Comparison of ENCODE assay signal across 10 cellular contexts in the genomic region with DNA sequence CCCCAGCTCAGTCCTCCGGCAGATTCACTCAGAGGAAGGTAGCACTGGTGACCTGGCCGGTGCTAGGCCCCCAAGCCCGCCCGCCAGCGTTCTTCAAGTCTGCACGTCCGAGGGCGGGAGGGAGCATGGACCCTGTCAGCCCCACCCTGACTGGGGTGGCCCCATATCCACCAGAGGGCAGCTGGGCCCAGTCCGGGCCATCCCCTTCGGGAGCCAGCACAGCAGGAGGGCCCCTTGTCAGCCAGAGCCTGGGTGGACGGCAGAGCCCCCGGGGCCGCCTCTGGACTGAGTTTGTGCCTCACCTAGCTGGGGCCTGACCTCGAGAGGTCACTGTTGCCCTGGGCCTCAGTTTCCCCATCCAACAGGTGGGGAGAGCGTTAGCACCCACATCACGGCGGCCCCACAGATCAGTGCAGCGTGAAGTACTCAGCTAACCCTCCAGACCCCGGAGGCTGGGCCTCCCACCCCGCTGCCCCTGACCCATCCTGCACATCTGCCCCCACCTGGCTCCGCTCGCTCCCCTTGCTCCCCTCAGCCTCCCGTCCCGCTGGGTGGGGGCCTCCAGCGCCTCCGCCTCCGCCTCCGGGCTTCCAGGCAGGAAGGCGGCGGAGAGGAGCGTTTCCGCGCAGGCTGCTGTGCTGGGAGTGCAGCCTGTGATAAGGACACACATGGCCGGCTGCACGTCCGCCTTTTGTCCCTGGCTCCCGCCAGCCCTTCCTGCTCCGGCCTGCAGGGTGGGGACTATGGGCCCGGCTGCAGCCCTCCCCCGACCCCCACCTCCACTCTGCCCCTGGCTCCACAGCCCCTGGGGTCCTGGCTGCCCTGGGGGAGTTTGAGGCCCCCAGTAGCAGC. TPM values are rescaled to one million over a fixed set of nuclear protein-coding genes. Genes with fewer than 3 reads are reported as not detected.
A peak's percentile ranks its signal among the peaks of the same experiment; 100 is the strongest.
DNase-seq lines count a peak whose midpoint lies in the region; ATAC-seq and TF ChIP-seq lines count a peak whose summit lies in the region.
"Had no signal": no experiment of that assay in that cellular context is flagged by ENCODE, and none has a peak within 500 bp of the region (broad histone marks: within the 10 kb centered on the region; RNA-seq: fewer than 3 reads in every experiment).

No MANE protein-coding gene starts in this region.

- no peak for TF ChIP-seq CTCF in GM13976 (IDR thresholded peaks at IDR 0.05; ENCODE audit: borderline replicate concordance, control extremely low read depth, extremely low read depth, insufficient read depth, missing control alignments)

- ATAC-seq in activated T-helper 17 cell treated with anti-CD3 and anti-CD28 coated beads, Interleukin-2, amount 50 U/mL, for 72 hours (replicated peaks), result peak; percentile 30
- ATAC-seq in left ventricle myocardium superior, result peak; percentile 69
- no peak for ATAC-seq in effector memory CD8-positive, alpha-beta T cell (replicated peaks)
- ATAC-seq in GM21528 (IDR thresholded peaks at IDR 0.05; ENCODE audit: low FRiP score, unreplicated experiment), result no peak

- no peaks in the 10 kb centered on the region for H3K4me1 ChIP-seq in rectal smooth muscle tissue (ENCODE audit: control insufficient read depth, insufficient read depth, low read length)

- H3K9ac ChIP-seq in rectal smooth muscle tissue (ENCODE audit: low read length), result no peak overlapping the region

- no peaks in the 10 kb centered on the region for H3K36me3 ChIP-seq in rectal smooth muscle tissue (ENCODE audit: control insufficient read depth, insufficient read depth, low read length)

- H3K4me3 Mint-ChIP-seq in activated T-helper 17 cell treated with anti-CD3 and anti-CD28 coated beads, Interleukin-2, amount 50 U/mL, for 72 hours, result no peak overlapping the region
- no peak overlapping the region for H3K4me3 Mint-ChIP-seq in effector memory CD8-positive, alpha-beta T cell
- H3K4me3 Mint-ChIP-seq: CD4-positive, alpha-beta T cell had no signal

- DNase-seq in GDM1 (lab: John Stamatoyannopoulos, UW), result peak; percentile 94
- peak; percentile 89 for DNase-seq in left ventricle myocardium superior
- DNase-seq in effector memory CD8-positive, alpha-beta T cell, result no peak
- DNase-seq in SIG-M5 treated with dmso at 0.1 percent for 504 hours (lab: John Stamatoyannopoulos, UW; ENCODE audit: unreplicated experiment), result no peak
- no peak for DNase-seq in GM13976 (ENCODE audit: low spot score)
- DNase-seq: CD4-positive, alpha-beta T cell had no signal

- H3K4me3 ChIP-seq in rectal smooth muscle tissue (ENCODE audit: low read length), result no peak overlapping the region
- H3K4me3 ChIP-seq: SK-N-MC had no signal

- H3K27ac Mint-ChIP-seq in activated T-helper 17 cell treated with anti-CD3 and anti-CD28 coated beads, Interleukin-2, amount 50 U/mL, for 72 hours, result no peak overlapping the region
- no peak overlapping the region for H3K27ac Mint-ChIP-seq in effector memory CD8-positive, alpha-beta T cell
- H3K27ac Mint-ChIP-seq: CD4-positive, alpha-beta T cell had no signal

- no peaks in the 10 kb centered on the region for H3K9me3 Mint-ChIP-seq in activated T-helper 17 cell treated with anti-CD3 and anti-CD28 coated beads, Interleukin-2, amount 50 U/mL, for 72 hours
- H3K9me3 Mint-ChIP-seq in effector memory CD8-positive, alpha-beta T cell, result no peaks in the 10 kb centered on the region
- H3K9me3 Mint-ChIP-seq: CD4-positive, alpha-beta T cell had no signal

- intact Hi-C loops in left ventricle myocardium superior (cut with micrococcal nuclease), result no loop called here

- in situ Hi-C loops in GM13976 (cut with MboI; ENCODE audit: low sequenced_read_pairs, unreplicated experiment), result no loop called here

- no peaks in the 10 kb centered on the region for H3K36me3 Mint-ChIP-seq in activated T-helper 17 cell treated with anti-CD3 and anti-CD28 coated beads, Interleukin-2, amount 50 U/mL, for 72 hours (ENCODE audit: low read depth)
- peaks cover 7% of the 10 kb centered on the region for H3K36me3 Mint-ChIP-seq in effector memory CD8-positive, alpha-beta T cell (ENCODE audit: insufficient read depth)

- peaks cover 8% of the 10 kb centered on the region for H3K27me3 ChIP-seq in rectal smooth muscle tissue (ENCODE audit: control insufficient read depth, insufficient read depth, low read length)

- H3K4me1 Mint-ChIP-seq in activated T-helper 17 cell treated with anti-CD3 and anti-CD28 coated beads, Interleukin-2, amount 50 U/mL, for 72 hours, result no peaks in the 10 kb centered on the region
- peaks cover 0 to 1% of the 10 kb centered on the region in 2 donors for H3K4me1 Mint-ChIP-seq in effector memory CD8-positive, alpha-beta T cell (ENCODE audit: low read depth in 2 of 2)

- peak overlapping the region; percentile 40 for H3K27ac ChIP-seq in rectal smooth muscle tissue (ENCODE audit: low read depth, low read length)
- H3K27ac ChIP-seq: SK-N-MC had no signal

- peaks cover 13% of the 10 kb centered on the region for H3K27me3 Mint-ChIP-seq in activated T-helper 17 cell treated with anti-CD3 and anti-CD28 coated beads, Interleukin-2, amount 50 U/mL, for 72 hours
- peaks cover 18 to 63% of the 10 kb centered on the region in 2 donors for H3K27me3 Mint-ChIP-seq in effector memory CD8-positive, alpha-beta T cell

RNA-seq across cellular contexts. Expression of gene EGFL7, which starts 16.6 kb away (rescaled TPM):
- total RNA-seq in activated T-helper 17 cell treated with anti-CD3 and anti-CD28 coated beads, Interleukin-2, amount 50 U/mL, for 72 hours, result 1 to 10 TPM in 1 of 2 donors, under 1 TPM in 1; 0.78 to 1.0 TPM
- total RNA-seq in left ventricle myocardium superior, result 63.8 TPM
- total RNA-seq: CD4-positive, alpha-beta T cell had no signal

RNA-seq across cellular contexts. Expression of gene AGPAT2, which starts 41.1 kb away (rescaled TPM):
- 10 to 100 TPM; 14.6 to 15.6 TPM for total RNA-seq in activated T-helper 17 cell treated with anti-CD3 and anti-CD28 coated beads, Interleukin-2, amount 50 U/mL, for 72 hours
- total RNA-seq in left ventricle myocardium superior, result 53.8 TPM

Comparison
In these comparisons a context has a peak if more than half of its experiments do, and no peak if none do; other contexts are left out.
1. DNase-seq: peak in GDM1 (single experiment) and left ventricle myocardium superior (single experiment); none in effector memory CD8-positive, alpha-beta T cell (0 of 3), SIG-M5 treated with dmso at 0.1 percent for 504 hours (single experiment) and GM13976 (single experiment).
2. ATAC-seq: peak in activated T-helper 17 cell treated with anti-CD3 and anti-CD28 coated beads, Interleukin-2, amount 50 U/mL, for 72 hours (single experiment) and left ventricle myocardium superior (single experiment); none in effector memory CD8-positive, alpha-beta T cell (single experiment) and GM21528 (single experiment).
3. RNA of gene EGFL7, which starts 16.6 kb away (total RNA-seq): 63.8 TPM in left ventricle myocardium superior (single experiment); 0.78 to 1.0 TPM in activated T-helper 17 cell treated with anti-CD3 and anti-CD28 coated beads, Interleukin-2, amount 50 U/mL, for 72 hours; every median in the first group is over 10 times any median in the second.